Comparison of ENCODE assay signal across 8 cellular contexts in the genomic region with DNA sequence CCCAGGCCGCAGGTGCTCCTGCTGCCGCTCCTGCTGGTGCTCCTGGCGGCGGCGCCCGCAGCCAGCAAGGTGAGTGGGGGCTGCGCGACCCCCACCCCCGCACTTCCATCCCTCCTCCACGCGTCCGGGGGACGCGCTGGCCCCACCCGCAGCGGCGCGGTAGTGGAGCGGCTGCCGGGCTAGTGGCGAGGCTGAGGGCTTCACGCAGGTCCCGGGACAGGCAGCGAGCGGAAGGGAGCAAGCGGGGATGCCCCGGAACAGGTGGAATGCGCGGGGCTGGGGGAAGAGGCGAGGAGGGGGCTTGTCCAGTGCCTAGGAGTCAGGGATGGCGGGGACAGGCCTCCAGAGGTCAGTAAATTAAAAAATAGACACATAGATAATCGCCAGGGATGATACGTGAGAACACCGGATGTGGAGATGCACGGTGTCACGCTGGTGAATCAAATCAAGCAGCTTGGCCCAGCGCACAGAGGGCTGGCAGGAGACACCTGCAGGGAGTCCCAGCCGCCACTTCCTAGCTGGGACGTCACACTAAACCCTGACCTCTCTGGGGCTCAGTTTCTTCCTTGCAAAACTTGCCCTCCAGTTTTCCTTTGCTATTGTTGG. TPM values are rescaled to one million over a fixed set of nuclear protein-coding genes. Genes with fewer than 3 reads are reported as not detected.
DNase-seq lines count a peak whose midpoint lies in the region; ATAC-seq and TF ChIP-seq lines count a peak whose summit lies in the region.

No MANE protein-coding gene starts in this region.

- DNase-seq in BJ (ENCODE audit: low read depth) = no peak
- DNase-seq in NCI-H2171 treated with DMSO at 0.1 percent for 48 hours (lab: John Stamatoyannopoulos, UW) = no peak
- DNase-seq in HPDE6-E6E7 (ENCODE audit: extremely low spot score) = no peak

- H3K27ac ChIP-seq in gastroesophageal sphincter = peak overlapping the region in 3 of 4 donors; percentile 43 to 74 (median 64)
- peak overlapping the region; percentile 17 for H3K27ac ChIP-seq in parathyroid adenoma

- H3K27me3 ChIP-seq in BJ (ENCODE audit: control insufficient read depth, insufficient read depth, low read length) (peaks cover 6% of the 10 kb centered on the region), gastroesophageal sphincter (peaks cover 71% of the 10 kb centered on the region), parathyroid adenoma (ENCODE audit: control insufficient read depth, insufficient read depth, low read length) (no peaks in the 10 kb centered on the region)

- H2AFZ ChIP-seq in parathyroid adenoma = peak overlapping the region; percentile 75

- H3K9me3 ChIP-seq in gastroesophageal sphincter (peaks cover 0 to 15% (median 0%) of the 10 kb centered on the region in 3 donors), parathyroid adenoma (ENCODE audit: control insufficient read depth, low read length) (no peaks in the 10 kb centered on the region)

- TF ChIP-seq CTCF in BJ (IDR thresholded peaks at IDR 0.05; ENCODE audit: insufficient read depth, low read depth, low read length) (no peak), gastroesophageal sphincter (IDR thresholded peaks at IDR 0.05) (no peak), parathyroid adenoma (IDR thresholded peaks at IDR 0.05) (no peak)

- CTCF ChIA-PET in BJ (lab: Yijun Ruan, JAX) = no interaction called here

- POLR2A ChIA-PET in BJ (lab: Charles Lee) = no interaction called here

- H3K4me3 ChIP-seq in BJ (ENCODE audit: low read depth, low read length) (peak overlapping the region; percentile 48), gastroesophageal sphincter (peak overlapping the region; percentile 4 to 55), parathyroid adenoma (ENCODE audit: low read depth, low read length) (peak overlapping the region; percentile 38)

- TF ChIP-seq POLR2A in Raji (IDR thresholded peaks at IDR 0.05; ENCODE audit: insufficient read depth, low read depth, low read length) = peak; percentile 40; the same call in 1 of the 2 replicates
- no peak for TF ChIP-seq POLR2A in gastroesophageal sphincter (IDR thresholded peaks at IDR 0.05)

- WGBS in gastroesophageal sphincter (ENCODE audit: low coverage in 1 of 2), 2 donors = 0% methylated on average over 5 to 8 of the region's 39 CpGs

- TF ChIP-seq EP300 in gastroesophageal sphincter (IDR thresholded peaks at IDR 0.05) = no peak

- H3K9ac ChIP-seq in parathyroid adenoma = no peak overlapping the region

- peak overlapping the region; percentile 75 for H3K4me2 ChIP-seq in parathyroid adenoma (ENCODE audit: low read length)

- ATAC-seq in GM18519 (IDR thresholded peaks at IDR 0.05; ENCODE audit: low FRiP score, unreplicated experiment) (peak; percentile 70), HG02943 (IDR thresholded peaks at IDR 0.05; ENCODE audit: low read depth, unreplicated experiment) (peak; percentile 64), gastroesophageal sphincter (peak; percentile 14)

- H3K4me1 ChIP-seq in gastroesophageal sphincter = peaks cover 0 to 21% (median 15%) of the 10 kb centered on the region in 3 donors
- H3K4me1 ChIP-seq in parathyroid adenoma = no peaks in the 10 kb centered on the region

- H3K79me2 ChIP-seq in parathyroid adenoma = no peaks in the 10 kb centered on the region

- H3K36me3 ChIP-seq in BJ (ENCODE audit: control insufficient read depth, insufficient read depth, low read length) (no peaks in the 10 kb centered on the region), gastroesophageal sphincter (no peaks in the 10 kb centered on the region), parathyroid adenoma (ENCODE audit: control insufficient read depth, insufficient read depth, low read length) (no peaks in the 10 kb centered on the region)

RNA-seq across cellular contexts. Expression of a gene that starts 0.4 kb away (rescaled TPM):
- polyA plus RNA-seq in BJ (2011; rRNA removed) = 0.23 and 0.29 TPM in 2 replicates
- polyA minus RNA-seq in BJ (2011; rRNA and poly(A)+ RNA removed) = 0.05 TPM in 1 of 2 replicates, not detected in the other
- total RNA-seq in gastroesophageal sphincter = 1 to 10 TPM; 2.7 to 8.9 (median 6.1) TPM

RNA-seq across cellular contexts. Expression of a gene that starts 0.8 kb away (rescaled TPM):
- 0.33 and 0.36 TPM in 2 replicates for polyA plus RNA-seq in BJ (2011; rRNA removed)
- 0.10 and 0.14 TPM in 2 replicates for polyA minus RNA-seq in BJ (2011; rRNA and poly(A)+ RNA removed)
- total RNA-seq in gastroesophageal sphincter = 1 to 10 TPM; 5.0 to 5.5 (median 5.2) TPM

Comparison
In these comparisons a context has a peak if more than half of its experiments do, and no peak if none do; other contexts are left out.
1. ATAC-seq: peak in every context shown above with its lines; median percentile 70 in GM18519; 64 in HG02943; 14 in gastroesophageal sphincter.